ENCODE assay signal across 2 cellular contexts in the genomic region with DNA sequence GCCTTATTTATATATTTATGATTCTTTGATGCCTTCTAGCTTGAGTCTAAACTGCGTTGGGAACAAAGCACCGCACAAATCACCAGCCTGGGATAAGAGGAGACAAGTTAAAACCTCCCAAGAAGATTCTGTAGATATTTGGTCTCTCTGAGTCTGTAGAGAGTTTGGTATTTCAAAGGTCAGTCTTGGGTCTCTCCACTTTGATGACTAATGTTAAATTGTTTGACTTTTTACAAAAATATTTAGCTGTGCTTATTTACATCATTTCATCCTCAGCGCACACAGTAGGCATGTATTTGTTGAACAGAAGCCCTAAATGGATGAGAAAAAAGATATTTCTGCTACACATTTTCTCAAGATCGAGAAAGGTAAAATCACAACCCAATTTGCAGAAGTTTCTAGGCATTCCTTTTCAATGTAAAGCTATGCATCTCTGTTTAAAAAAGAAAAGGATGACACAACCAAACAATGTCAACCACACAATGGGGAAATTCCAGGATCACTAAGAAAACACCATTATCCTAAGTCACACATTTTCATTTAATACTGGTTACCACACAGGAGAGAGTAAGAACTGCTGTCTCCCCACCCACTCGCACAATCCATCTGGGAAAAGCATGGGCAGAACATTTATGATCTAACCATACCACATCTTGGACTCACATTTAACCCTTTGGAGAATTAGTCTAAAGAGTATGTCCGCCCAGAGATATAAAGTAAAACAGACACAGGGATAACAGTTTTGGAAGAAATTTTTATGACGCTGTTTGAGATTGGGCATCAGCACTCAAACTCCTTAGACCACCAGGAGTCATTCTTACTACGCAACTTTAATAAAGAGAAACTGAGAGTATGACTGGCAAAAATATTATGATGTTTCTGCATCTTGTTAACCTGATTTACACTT.
A peak's percentile ranks its signal among the peaks of the same experiment; 100 is the strongest.
TF ChIP-seq lines count a peak whose summit lies in the region.

No MANE protein-coding gene starts in this region.

TF ChIP-seq in H1, 55 proteins besides CTCF, POLR2A, EP300 and RAD21 (continues in another document):
- TF ChIP-seq NANOG (IDR thresholded peaks at IDR 0.05; ENCODE audit: insufficient read depth, low read depth, low read length, poor library complexity, severe bottlenecking) (no peak), SP2 (IDR thresholded peaks at IDR 0.05; ENCODE audit: low read length) (no peak), EGR1 (IDR thresholded peaks at IDR 0.05; ENCODE audit: borderline replicate concordance, low read depth, low read length) (no peak), TAF7 (optimal IDR thresholded peaks at IDR 0.05; ENCODE audit: borderline replicate concordance, low read depth, low read length) (peak; percentile 31), JUND (IDR thresholded peaks at IDR 0.05; ENCODE audit: low read length) (no peak), CREB1 (IDR thresholded peaks at IDR 0.05) (no peak), CHD2 (IDR thresholded peaks at IDR 0.05; ENCODE audit: low read length) (no peak), RNF2 (IDR thresholded peaks at IDR 0.05; ENCODE audit: borderline replicate concordance, low read depth, low read length, missing control alignments, poor library complexity, severe bottlenecking) (no peak), SRF (IDR thresholded peaks at IDR 0.05; ENCODE audit: low read depth, low read length) (no peak), HDAC2 (IDR thresholded peaks at IDR 0.05; ENCODE audit: borderline replicate concordance in 1 of 2, low read depth in 2 of 2, low read length in 2 of 2) (no peak), CHD1 (IDR thresholded peaks at IDR 0.05; ENCODE audit: low read depth, low read length) (no peak), EZH2 (IDR thresholded peaks at IDR 0.05; ENCODE audit: low read depth, low read length, severe bottlenecking) (no peak), CEBPB (IDR thresholded peaks at IDR 0.05; ENCODE audit: low read depth, low read length) (no peak), GTF2F1 (IDR thresholded peaks at IDR 0.05; ENCODE audit: borderline replicate concordance, low read depth, low read length) (no peak), TBP (IDR thresholded peaks at IDR 0.05; ENCODE audit: low read depth, low read length) (peak; percentile 75), NRF1 (IDR thresholded peaks at IDR 0.05; ENCODE audit: low read depth, low read length) (no peak), SP1 (IDR thresholded peaks at IDR 0.05; ENCODE audit: low read depth, low read length) (0 out of 2 replicates have a peak, but pooled peaks have one; percentile 15)
- TF ChIP-seq, protein P1, sequence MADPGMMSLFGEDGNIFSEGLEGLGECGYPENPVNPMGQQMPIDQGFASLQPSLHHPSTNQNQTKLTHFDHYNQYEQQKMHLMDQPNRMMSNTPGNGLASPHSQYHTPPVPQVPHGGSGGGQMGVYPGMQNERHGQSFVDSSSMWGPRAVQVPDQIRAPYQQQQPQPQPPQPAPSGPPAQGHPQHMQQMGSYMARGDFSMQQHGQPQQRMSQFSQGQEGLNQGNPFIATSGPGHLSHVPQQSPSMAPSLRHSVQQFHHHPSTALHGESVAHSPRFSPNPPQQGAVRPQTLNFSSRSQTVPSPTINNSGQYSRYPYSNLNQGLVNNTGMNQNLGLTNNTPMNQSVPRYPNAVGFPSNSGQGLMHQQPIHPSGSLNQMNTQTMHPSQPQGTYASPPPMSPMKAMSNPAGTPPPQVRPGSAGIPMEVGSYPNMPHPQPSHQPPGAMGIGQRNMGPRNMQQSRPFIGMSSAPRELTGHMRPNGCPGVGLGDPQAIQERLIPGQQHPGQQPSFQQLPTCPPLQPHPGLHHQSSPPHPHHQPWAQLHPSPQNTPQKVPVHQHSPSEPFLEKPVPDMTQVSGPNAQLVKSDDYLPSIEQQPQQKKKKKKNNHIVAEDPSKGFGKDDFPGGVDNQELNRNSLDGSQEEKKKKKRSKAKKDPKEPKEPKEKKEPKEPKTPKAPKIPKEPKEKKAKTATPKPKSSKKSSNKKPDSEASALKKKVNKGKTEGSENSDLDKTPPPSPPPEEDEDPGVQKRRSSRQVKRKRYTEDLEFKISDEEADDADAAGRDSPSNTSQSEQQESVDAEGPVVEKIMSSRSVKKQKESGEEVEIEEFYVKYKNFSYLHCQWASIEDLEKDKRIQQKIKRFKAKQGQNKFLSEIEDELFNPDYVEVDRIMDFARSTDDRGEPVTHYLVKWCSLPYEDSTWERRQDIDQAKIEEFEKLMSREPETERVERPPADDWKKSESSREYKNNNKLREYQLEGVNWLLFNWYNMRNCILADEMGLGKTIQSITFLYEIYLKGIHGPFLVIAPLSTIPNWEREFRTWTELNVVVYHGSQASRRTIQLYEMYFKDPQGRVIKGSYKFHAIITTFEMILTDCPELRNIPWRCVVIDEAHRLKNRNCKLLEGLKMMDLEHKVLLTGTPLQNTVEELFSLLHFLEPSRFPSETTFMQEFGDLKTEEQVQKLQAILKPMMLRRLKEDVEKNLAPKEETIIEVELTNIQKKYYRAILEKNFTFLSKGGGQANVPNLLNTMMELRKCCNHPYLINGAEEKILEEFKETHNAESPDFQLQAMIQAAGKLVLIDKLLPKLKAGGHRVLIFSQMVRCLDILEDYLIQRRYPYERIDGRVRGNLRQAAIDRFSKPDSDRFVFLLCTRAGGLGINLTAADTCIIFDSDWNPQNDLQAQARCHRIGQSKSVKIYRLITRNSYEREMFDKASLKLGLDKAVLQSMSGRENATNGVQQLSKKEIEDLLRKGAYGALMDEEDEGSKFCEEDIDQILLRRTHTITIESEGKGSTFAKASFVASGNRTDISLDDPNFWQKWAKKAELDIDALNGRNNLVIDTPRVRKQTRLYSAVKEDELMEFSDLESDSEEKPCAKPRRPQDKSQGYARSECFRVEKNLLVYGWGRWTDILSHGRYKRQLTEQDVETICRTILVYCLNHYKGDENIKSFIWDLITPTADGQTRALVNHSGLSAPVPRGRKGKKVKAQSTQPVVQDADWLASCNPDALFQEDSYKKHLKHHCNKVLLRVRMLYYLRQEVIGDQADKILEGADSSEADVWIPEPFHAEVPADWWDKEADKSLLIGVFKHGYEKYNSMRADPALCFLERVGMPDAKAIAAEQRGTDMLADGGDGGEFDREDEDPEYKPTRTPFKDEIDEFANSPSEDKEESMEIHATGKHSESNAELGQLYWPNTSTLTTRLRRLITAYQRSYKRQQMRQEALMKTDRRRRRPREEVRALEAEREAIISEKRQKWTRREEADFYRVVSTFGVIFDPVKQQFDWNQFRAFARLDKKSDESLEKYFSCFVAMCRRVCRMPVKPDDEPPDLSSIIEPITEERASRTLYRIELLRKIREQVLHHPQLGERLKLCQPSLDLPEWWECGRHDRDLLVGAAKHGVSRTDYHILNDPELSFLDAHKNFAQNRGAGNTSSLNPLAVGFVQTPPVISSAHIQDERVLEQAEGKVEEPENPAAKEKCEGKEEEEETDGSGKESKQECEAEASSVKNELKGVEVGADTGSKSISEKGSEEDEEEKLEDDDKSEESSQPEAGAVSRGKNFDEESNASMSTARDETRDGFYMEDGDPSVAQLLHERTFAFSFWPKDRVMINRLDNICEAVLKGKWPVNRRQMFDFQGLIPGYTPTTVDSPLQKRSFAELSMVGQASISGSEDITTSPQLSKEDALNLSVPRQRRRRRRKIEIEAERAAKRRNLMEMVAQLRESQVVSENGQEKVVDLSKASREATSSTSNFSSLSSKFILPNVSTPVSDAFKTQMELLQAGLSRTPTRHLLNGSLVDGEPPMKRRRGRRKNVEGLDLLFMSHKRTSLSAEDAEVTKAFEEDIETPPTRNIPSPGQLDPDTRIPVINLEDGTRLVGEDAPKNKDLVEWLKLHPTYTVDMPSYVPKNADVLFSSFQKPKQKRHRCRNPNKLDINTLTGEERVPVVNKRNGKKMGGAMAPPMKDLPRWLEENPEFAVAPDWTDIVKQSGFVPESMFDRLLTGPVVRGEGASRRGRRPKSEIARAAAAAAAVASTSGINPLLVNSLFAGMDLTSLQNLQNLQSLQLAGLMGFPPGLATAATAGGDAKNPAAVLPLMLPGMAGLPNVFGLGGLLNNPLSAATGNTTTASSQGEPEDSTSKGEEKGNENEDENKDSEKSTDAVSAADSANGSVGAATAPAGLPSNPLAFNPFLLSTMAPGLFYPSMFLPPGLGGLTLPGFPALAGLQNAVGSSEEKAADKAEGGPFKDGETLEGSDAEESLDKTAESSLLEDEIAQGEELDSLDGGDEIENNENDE (IDR thresholded peaks at IDR 0.05; ENCODE audit: insufficient replicate concordance, low read length), result peak; percentile 75

TF ChIP-seq in neural cell, 6 proteins besides CTCF, POLR2A, EP300 and RAD21:
- no peak for TF ChIP-seq SMC3 (conservative IDR thresholded peaks at IDR 0.05; ENCODE audit: poor library complexity)
- TF ChIP-seq REST (IDR thresholded peaks at IDR 0.05; ENCODE audit: borderline replicate concordance), result no peak
- no peak for TF ChIP-seq TAF1 (IDR thresholded peaks at IDR 0.05; ENCODE audit: low read depth)
- no peak for TF ChIP-seq POLR2AphosphoS5 (IDR thresholded peaks at IDR 0.05)
